10 cellular contexts compared by ENCODE assay signal in the genomic region with DNA sequence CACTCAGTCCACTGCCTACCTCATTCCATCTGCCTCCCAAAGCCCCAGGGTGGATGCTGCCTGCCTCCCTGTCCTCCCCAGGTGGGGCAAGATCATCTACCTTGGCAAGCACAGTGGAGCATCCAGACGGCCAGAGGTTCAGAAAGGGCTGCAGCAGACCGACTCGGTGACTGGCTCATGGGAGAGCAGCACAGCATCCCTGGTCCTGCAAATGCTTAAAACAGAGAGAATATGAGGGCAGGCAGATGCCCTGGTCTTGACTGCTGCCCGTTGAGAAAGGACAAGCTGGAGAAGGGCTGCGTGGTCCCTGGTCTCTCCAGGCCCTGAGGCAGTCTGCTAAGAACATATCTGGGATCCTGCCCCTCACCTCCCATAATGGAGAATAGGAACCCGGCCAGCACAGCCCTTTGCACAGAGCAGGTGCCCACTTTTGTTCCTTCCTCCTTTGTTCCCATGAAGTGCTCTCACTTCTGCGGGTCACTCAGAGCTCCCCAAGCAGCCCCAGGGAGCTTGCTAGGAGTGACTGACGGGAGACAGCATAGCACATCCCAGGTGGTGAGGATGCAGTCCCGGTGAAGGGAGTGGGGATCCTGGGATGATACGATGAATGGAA. TPM values are rescaled to one million over a fixed set of nuclear protein-coding genes. Genes with fewer than 3 reads are reported as not detected.
A peak's percentile ranks its signal among the peaks of the same experiment; 100 is the strongest.
DNase-seq lines count a peak whose midpoint lies in the region; ATAC-seq, FAIRE-seq and TF ChIP-seq lines count a peak whose summit lies in the region.
"Had no signal": no experiment of that assay in that cellular context is flagged by ENCODE, and none has a peak within 500 bp of the region (broad histone marks: within the 10 kb centered on the region; RNA-seq: fewer than 3 reads in every experiment).

No MANE protein-coding gene starts in this region.

- H3K9me3 ChIP-seq in A673 (ENCODE audit: low read depth, low read length, poor library complexity, severe bottlenecking) (no peaks in the 10 kb centered on the region), HAP-1 (no peaks in the 10 kb centered on the region), K562 (replicated peaks; ENCODE audit: control insufficient read depth, insufficient read depth, low read depth, low read length) (no peaks in the 10 kb centered on the region; the same call in 1 of the 2 replicates), mucosa of stomach (ENCODE audit: control insufficient read depth, low read length) (no peaks in the 10 kb centered on the region), tibial nerve (no peaks in the 10 kb centered on the region)

- BruUV-seq in A673 (replicated peaks; lab: Mats Ljungman, UMichigan) (no TSS peak), K562 (replicated peaks; lab: Mats Ljungman, UMichigan) (no TSS peak)

- TF ChIP-seq CTCF in A673 (conservative IDR thresholded peaks at IDR 0.05; ENCODE audit: low read depth, low read length) (no peak), K562 (IDR thresholded peaks at IDR 0.05 in 2 of 3, conservative IDR thresholded peaks at IDR 0.05 in 1 of 3; ENCODE audit: insufficient read depth in 2 of 3, low read depth in 1 of 3, low read length in 3 of 3) (no peak), tibial nerve (IDR thresholded peaks at IDR 0.05) (no peak)

- ATAC-seq in K562 (no peak), GM19351 (IDR thresholded peaks at IDR 0.05; ENCODE audit: unreplicated experiment) (no peak), GM18519 (IDR thresholded peaks at IDR 0.05; ENCODE audit: low FRiP score, unreplicated experiment) (no peak)

- in situ Hi-C loops in HAP-1 (cut with MboI; ENCODE audit: low sequenced_read_pairs) (no loop called here), K562 (cut with MboI) (no loop called here)

- H3K9ac ChIP-seq in K562 (ENCODE audit: insufficient read depth in 1 of 2, low read depth in 2 of 2, low read length in 2 of 2) (peak overlapping the region; percentile 81 to 95), mucosa of stomach (ENCODE audit: low read length) (peak overlapping the region; percentile 93)

- H3K4me2 ChIP-seq in K562 (ENCODE audit: insufficient read depth, low read length), result peak overlapping the region; percentile 88

- intact Hi-C loops in A673 (cut with micrococcal nuclease; ENCODE audit: unreplicated experiment), result no loop called here
- intact Hi-C loops in K562 (cut with micrococcal nuclease), result no loop called here

- TF ChIP-seq POLR2A in K562 (conservative IDR thresholded peaks at IDR 0.05) (no peak), tibial nerve (IDR thresholded peaks at IDR 0.05) (no peak)

- H3K9me1 ChIP-seq in K562 (ENCODE audit: control insufficient read depth, insufficient read depth, low read length), result no peaks in the 10 kb centered on the region

- H3K4me3 ChIP-seq in A673 (ENCODE audit: low read depth, low read length, poor library complexity, severe bottlenecking) (peak overlapping the region; percentile 87), HAP-1 (peak overlapping the region; percentile 83), K562 (peak overlapping the region; percentile 85; the same call in 1 of the 2 replicates), mucosa of stomach (ENCODE audit: low read length) (peak overlapping the region; percentile 88), tibial nerve (peak overlapping the region in 2 of 4 donors; percentile 60 to 93)

- H3K4me1 ChIP-seq in A673 (ENCODE audit: insufficient read depth, low read length, poor library complexity, severe bottlenecking) (no peaks in the 10 kb centered on the region), HAP-1 (peaks cover 8% of the 10 kb centered on the region), K562 (replicated peaks in 1 of 2; ENCODE audit: control insufficient read depth in 2 of 2, insufficient read depth in 2 of 2, low read length in 2 of 2) (peaks cover 5 to 12% of the 10 kb centered on the region in 2 experiments; a peak in 4 of 5 replicates), mucosa of stomach (ENCODE audit: control insufficient read depth, insufficient read depth, low read length) (peaks cover 11% of the 10 kb centered on the region), tibial nerve (peaks cover 0 to 23% (median 5%) of the 10 kb centered on the region in 4 donors)

- peaks cover 35% of the 10 kb centered on the region for H3K79me2 ChIP-seq in K562 (ENCODE audit: control insufficient read depth, insufficient read depth, low read length)

- TF ChIP-seq EP300 in K562 (IDR thresholded peaks at IDR 0.05; ENCODE audit: low read length), result no peak
- TF ChIP-seq EP300 in tibial nerve (IDR thresholded peaks at IDR 0.05), result no peak

- 90% methylated on average over 8 of the region's 10 CpGs for WGBS in K562 (ENCODE audit: insufficient coverage, low coverage, missing lambda C conversion rate)
- WGBS in tibial nerve, 2 donors, result 70 to 73% methylated on average over 10 of the region's 10 CpGs

- no peak for TF ChIP-seq RAD21 in K562 (CRISPR knock-in tag; conservative IDR thresholded peaks at IDR 0.05 in 1 of 2, IDR thresholded peaks at IDR 0.05 in 1 of 2)

- H3K27ac ChIP-seq in A673 (ENCODE audit: low read depth, low read length, poor library complexity, severe bottlenecking) (no peak overlapping the region), K562 (ENCODE audit: extremely low read depth, low read depth, low read length) (peak overlapping the region; percentile 85; the same call in 1 of the 3 replicates), tibial nerve (peak overlapping the region in 2 of 4 donors; percentile 95 to 96)

- FAIRE-seq in K562 (lab: Jason Lieb, UNC), result no peak
- FAIRE-seq: G401.6 had no signal

- CTCF ChIA-PET in A673 (lab: Charles Lee) (no interaction called here), K562 (lab: Yijun Ruan, JAX; ENCODE audit: low intra/inter-chr PET ratio) (no interaction called here)

- POLR2A ChIA-PET in A673 (lab: Charles Lee; ENCODE audit: low non-redundant PET), result no interaction called here
- POLR2A ChIA-PET in K562 (lab: Yijun Ruan, JAX), result interaction anchor here (0.5 to 0.6 kb wide), 2 partner anchors 51 to 1111 kb away, joined by 3 read pairs; no protein-coding TSS in a partner anchor

- H4K20me1 ChIP-seq in K562 (replicated peaks; ENCODE audit: control insufficient read depth, insufficient read depth, low read length), result no peaks in the 10 kb centered on the region

- no peak overlapping the region for H2AFZ ChIP-seq in K562 (ENCODE audit: low read depth, low read length)

- DNase-seq in A673 (ENCODE audit: low spot score) (no peak), HAP-1 (ENCODE audit: low spot score in 2 of 2) (no peak), K562 (ENCODE audit: extremely low read depth in 1 of 4, low spot score in 3 of 4) (no peak), tibial nerve (ENCODE audit: low spot score in 2 of 2) (no peak), NCI-H524 (lab: John Stamatoyannopoulos, UW) (no peak)
- DNase-seq: NCI-H146 had no signal

- H3K27me3 ChIP-seq in A673 (replicated peaks; ENCODE audit: insufficient read depth, low read depth, low read length, poor library complexity), result no peaks in the 10 kb centered on the region
- no peaks in the 10 kb centered on the region for H3K27me3 ChIP-seq in HAP-1 (ENCODE audit: low read depth)
- H3K27me3 ChIP-seq in K562 (ENCODE audit: control insufficient read depth in 2 of 2, insufficient read depth in 2 of 2, low read length in 2 of 2), result no peaks in the 10 kb centered on the region
- no peaks in the 10 kb centered on the region for H3K27me3 ChIP-seq in mucosa of stomach (ENCODE audit: control insufficient read depth, insufficient read depth, low read length)
- no peaks in the 10 kb centered on the region for H3K27me3 ChIP-seq in tibial nerve

- H3K36me3 ChIP-seq in A673 (ENCODE audit: insufficient read depth, low read length, poor library complexity, severe bottlenecking) (peaks cover 8% of the 10 kb centered on the region), HAP-1 (replicated peaks) (peaks cover 25% of the 10 kb centered on the region), K562 (ENCODE audit: control insufficient read depth, insufficient read depth, low read length) (peaks cover 50% of the 10 kb centered on the region), mucosa of stomach (ENCODE audit: control insufficient read depth, insufficient read depth, low read length) (peaks cover 11% of the 10 kb centered on the region), tibial nerve (peaks cover 0 to 38% (median 0%) of the 10 kb centered on the region in 3 donors)

RNA-seq across cellular contexts. Expression of gene HPS1, which starts 1.4 kb away (rescaled TPM):
- total RNA-seq in A673 (2021) (40.6 and 40.9 TPM in 2 replicates), K562 (2014; rRNA removed) (26.3 and 37.1 TPM in 2 replicates), K562 (2014; rRNA removed; fragmentation: Illumina TruSeq; extraction: Trizol) (16.2 and 18.7 TPM in 2 replicates), K562 (2015; rRNA removed; fragmentation: Illumina TruSeq; extraction: Trizol) (20.8 and 23.2 TPM in 2 replicates), K562 (2021) (43.6 and 45.3 TPM in 2 replicates), tibial nerve (100 to 1,000 TPM in 1 of 4 donors, 10 to 100 TPM in 3; 38.7 to 101 (median 62.5) TPM)
- total RNA-seq in K562 (2011; cell fraction: chromatin; rRNA removed; ENCODE audit: low replicate concordance), result 66.7 and 154 TPM in 2 replicates
- 80.3 and 92.9 TPM in 2 replicates for total RNA-seq in K562 (2011; cell fraction: nucleolus; rRNA removed)
- 62.7 and 73.1 TPM in 2 replicates for total RNA-seq in K562 (2011; cell fraction: nucleoplasm; rRNA removed)
- polyA plus RNA-seq in K562 (2011; rRNA removed) (36.1 and 53.7 TPM in 2 replicates), K562 (2014; fragmentation: Illumina TruSeq; extraction: Trizol) (31.0 and 35.2 TPM in 2 replicates), K562 (2014; fragmentation: Nextera tagmentation; extraction: Ambion mirVana) (10 to 100 TPM; 18.1 to 23.7 TPM), K562 (2014; rRNA removed) (34.4 and 38.4 TPM in 2 replicates)
- polyA plus RNA-seq in K562 (2011; cell fraction: cytosol; rRNA removed), result 29.6 and 48.7 TPM in 2 replicates
- polyA plus RNA-seq in K562 (2011; cell fraction: nucleus; rRNA removed), result 137 and 184 TPM in 2 replicates
- polyA plus RNA-seq in K562 (2012), result 46.1 and 96.9 TPM in 2 replicates
- 20.8 and 27.8 TPM in 2 replicates for polyA minus RNA-seq in K562 (2011; rRNA and poly(A)+ RNA removed)
- 24.5 and 27.4 TPM in 2 replicates for polyA minus RNA-seq in K562 (2011; cell fraction: cytosol; rRNA and poly(A)+ RNA removed)
- polyA minus RNA-seq in K562 (2011; cell fraction: nucleus; rRNA and poly(A)+ RNA removed), result 43.5 and 44.1 TPM in 2 replicates

RNA-seq across cellular contexts. Expression of gene PYROXD2, which starts 30.3 kb away (rescaled TPM):
- total RNA-seq in A673 (2021), result 4.0 and 6.8 TPM in 2 replicates
- total RNA-seq in K562 (2011; cell fraction: chromatin; rRNA removed; ENCODE audit: low replicate concordance), result 1.5 and 7.7 TPM in 2 replicates
- total RNA-seq in K562 (2011; cell fraction: nucleolus; rRNA removed), result 2.0 and 2.7 TPM in 2 replicates
- 2.6 and 4.7 TPM in 2 replicates for total RNA-seq in K562 (2011; cell fraction: nucleoplasm; rRNA removed)
- total RNA-seq in K562 (2014; rRNA removed), result 0.14 TPM in 1 of 2 replicates, not detected in the other
- 0.15 TPM in 1 of 2 replicates, not detected in the other for total RNA-seq in K562 (2014; rRNA removed; fragmentation: Illumina TruSeq; extraction: Trizol)
- total RNA-seq in K562 (2015; rRNA removed; fragmentation: Illumina TruSeq; extraction: Trizol), result 0.83 TPM in 1 of 2 replicates, not detected in the other
- 0.58 and 1.0 TPM in 2 replicates for total RNA-seq in K562 (2021)
- polyA plus RNA-seq in K562 (2011; rRNA removed), result 1.4 and 2.1 TPM in 2 replicates
- 0.25 and 0.54 TPM in 2 replicates for polyA plus RNA-seq in K562 (2011; cell fraction: cytosol; rRNA removed)
- 7.7 and 14.3 TPM in 2 replicates for polyA plus RNA-seq in K562 (2011; cell fraction: nucleus; rRNA removed)
- 1.0 and 2.6 TPM in 2 replicates for polyA plus RNA-seq in K562 (2012)
- polyA plus RNA-seq in K562 (2014; fragmentation: Illumina TruSeq; extraction: Trizol), result 0.36 TPM in 1 of 2 replicates, not detected in the other
- under 1 TPM; 0.56 to 0.67 TPM for polyA plus RNA-seq in K562 (2014; fragmentation: Nextera tagmentation; extraction: Ambion mirVana)
- 0.09 and 0.64 TPM in 2 replicates for polyA plus RNA-seq in K562 (2014; rRNA removed)
- 0.49 and 0.87 TPM in 2 replicates for polyA minus RNA-seq in K562 (2011; rRNA and poly(A)+ RNA removed)
- polyA minus RNA-seq in K562 (2011; cell fraction: cytosol; rRNA and poly(A)+ RNA removed), result not detected in 2 replicates
- polyA minus RNA-seq in K562 (2011; cell fraction: nucleus; rRNA and poly(A)+ RNA removed), result 0.94 and 1.1 TPM in 2 replicates
- total RNA-seq in tibial nerve, result 10 to 100 TPM; 14.2 to 27.0 (median 20.8) TPM
